Comparison of ENCODE assay signal across 8 cellular contexts in genomic region chr14:103879570-103880333, GRCh38. TPM values are rescaled to one million over a fixed set of nuclear protein-coding genes. Genes with fewer than 3 reads are reported as not detected.
DNase-seq lines count a peak whose midpoint lies in the region; ATAC-seq and FAIRE-seq lines count a peak whose summit lies in the region.

No MANE protein-coding gene starts in this region.

- peak overlapping the region; percentile 75 to 95 for H3K27ac ChIP-seq in small intestine (ENCODE audit: low read depth in 1 of 2, low read length in 1 of 2)

- H3K27me3 Mint-ChIP-seq in T-helper 17 cell, result no peaks in the 10 kb centered on the region

- H3K36me3 Mint-ChIP-seq in T-helper 17 cell (ENCODE audit: low read depth), result no peaks in the 10 kb centered on the region

- H3K4me3 ChIP-seq in small intestine (ENCODE audit: low read depth in 1 of 2, low read length in 2 of 2), result peak overlapping the region in 1 of 2 donors; percentile 59

- ATAC-seq in T-helper 17 cell (no peak), GM21515 (IDR thresholded peaks at IDR 0.05; ENCODE audit: unreplicated experiment) (no peak), GM21447 (IDR thresholded peaks at IDR 0.05; ENCODE audit: unreplicated experiment) (no peak)

- H3K27me3 ChIP-seq in small intestine (ENCODE audit: control insufficient read depth in 2 of 2, insufficient read depth in 2 of 2, low read length in 2 of 2), result no peaks in the 10 kb centered on the region

- H3K9me3 ChIP-seq in T-helper 17 cell (ENCODE audit: control insufficient read depth, low read length, poor library complexity, severe bottlenecking) (no peaks in the 10 kb centered on the region), small intestine (ENCODE audit: control insufficient read depth, low read depth) (no peaks in the 10 kb centered on the region)

- DNase-seq in ELF-1 (ENCODE audit: low read depth, low spot score), result peak; percentile 66
- DNase-seq in T-helper 17 cell, result no peak
- peak; percentile 89 for DNase-seq in glomerular visceral epithelial cell (ENCODE audit: extremely low spot score)
- DNase-seq in small intestine, result peak; percentile 96
- DNase-seq in NCI-H82 (lab: John Stamatoyannopoulos, UW), result no peak
- no peak for DNase-seq in SKM-1 treated with dmso at 0.1 percent for 144 hours (lab: John Stamatoyannopoulos, UW; ENCODE audit: unreplicated experiment)

- H3K4me1 ChIP-seq in small intestine (ENCODE audit: control insufficient read depth in 2 of 2, insufficient read depth in 1 of 2, low read depth in 1 of 2, low read length in 1 of 2), result peaks cover 16 to 24% of the 10 kb centered on the region in 2 donors

- peak overlapping the region; percentile 14 for H3K27ac Mint-ChIP-seq in T-helper 17 cell

- H3K36me3 ChIP-seq in small intestine (ENCODE audit: control insufficient read depth in 2 of 2, insufficient read depth in 2 of 2, low read length in 2 of 2), result no peaks in the 10 kb centered on the region

- WGBS in small intestine, 3 donors, result 6 to 29% (median 9%) methylated on average over 33 to 34 of the region's 34 CpGs

- H3K4me1 Mint-ChIP-seq in T-helper 17 cell, result peaks cover 9% of the 10 kb centered on the region

- peak overlapping the region; percentile 58 for H3K4me3 Mint-ChIP-seq in T-helper 17 cell

- no peak for FAIRE-seq in small intestine (lab: Jason Lieb, UNC)

RNA-seq across cellular contexts. Expression of gene PPP1R13B, which starts 32.4 kb away (rescaled TPM):
- 10 to 100 TPM; 18.2 to 22.6 TPM for total RNA-seq in T-helper 17 cell
- polyA plus RNA-seq in small intestine, result 10 to 100 TPM; 17.8 to 27.7 (median 18.8) TPM

RNA-seq across cellular contexts. Expression of gene TDRD9, which starts 48.5 kb away (rescaled TPM):
- total RNA-seq in T-helper 17 cell, result 1 to 10 TPM in 1 of 2 donors, not detected in 1; 1.0 TPM
- under 1 TPM; 0.27 to 0.89 (median 0.54) TPM for polyA plus RNA-seq in small intestine

Comparison
In these comparisons a context has a peak if more than half of its experiments do, and no peak if none do; other contexts are left out.
1. DNase-seq: peak in ELF-1 (single experiment), glomerular visceral epithelial cell (single experiment) and small intestine (single experiment); none in T-helper 17 cell (0 of 3), NCI-H82 (single experiment) and SKM-1 treated with dmso at 0.1 percent for 144 hours (single experiment).